ENCODE assay signal across 2 cellular contexts in genomic region chr15:78928616-78929093, GRCh38.
TF ChIP-seq lines count a peak whose summit lies in the region.

No MANE protein-coding gene starts in this region.

TF ChIP-seq in HEK293, 187 proteins besides CTCF, POLR2A, EP300 and RAD21:
- no peak for TF ChIP-seq ZNF548 (tag by site-specific recombination; IDR thresholded peaks at IDR 0.05)
- peak; percentile 93 for TF ChIP-seq SCRT2 (tag by site-specific recombination; IDR thresholded peaks at IDR 0.05)
- TF ChIP-seq ZSCAN16 (tag by site-specific recombination; IDR thresholded peaks at IDR 0.05) = no peak
- peak; percentile 84; the same call in 1 of the 2 replicates for TF ChIP-seq SCRT1 (tag by site-specific recombination; IDR thresholded peaks at IDR 0.05; ENCODE audit: borderline replicate concordance)
- TF ChIP-seq ZNF324 (tag by site-specific recombination; IDR thresholded peaks at IDR 0.05) = no peak
TF ChIP-seq in HEK293: peak in this region for 2.

TF ChIP-seq in H1, 55 proteins besides CTCF, POLR2A, EP300 and RAD21 (continued from another document):
- TF ChIP-seq ATF3 (IDR thresholded peaks at IDR 0.05; ENCODE audit: insufficient read depth, low read depth, low read length) (no peak), CHD7 (IDR thresholded peaks at IDR 0.05; ENCODE audit: insufficient replicate concordance, low read length) (no peak), SP1 (IDR thresholded peaks at IDR 0.05; ENCODE audit: low read depth, low read length) (no peak), JUND (IDR thresholded peaks at IDR 0.05; ENCODE audit: low read length) (no peak), BCL11A (IDR thresholded peaks at IDR 0.05; ENCODE audit: low read depth in 2 of 2, low read length in 2 of 2) (no peak), ASH2L (IDR thresholded peaks at IDR 0.05; ENCODE audit: low read length) (no peak), CHD1 (IDR thresholded peaks at IDR 0.05; ENCODE audit: low read depth, low read length) (no peak), PHF8 (conservative IDR thresholded peaks at IDR 0.05; ENCODE audit: low read depth, low read length) (no peak), TAF7 (optimal IDR thresholded peaks at IDR 0.05; ENCODE audit: borderline replicate concordance, low read depth, low read length) (no peak), TAF1 (IDR thresholded peaks at IDR 0.05; ENCODE audit: low read depth, low read length) (no peak), NANOG (IDR thresholded peaks at IDR 0.05; ENCODE audit: insufficient read depth, low read depth, low read length, poor library complexity, severe bottlenecking) (no peak), SP2 (IDR thresholded peaks at IDR 0.05; ENCODE audit: low read length) (no peak), CEBPB (IDR thresholded peaks at IDR 0.05; ENCODE audit: low read depth, low read length) (no peak), SRF (IDR thresholded peaks at IDR 0.05; ENCODE audit: low read depth, low read length) (no peak), ZNF274 (IDR thresholded peaks at IDR 0.05; ENCODE audit: borderline replicate concordance, extremely low read depth, low read length) (no peak)
